Comparison of ENCODE assay signal across 22 cellular contexts in the genomic region with DNA sequence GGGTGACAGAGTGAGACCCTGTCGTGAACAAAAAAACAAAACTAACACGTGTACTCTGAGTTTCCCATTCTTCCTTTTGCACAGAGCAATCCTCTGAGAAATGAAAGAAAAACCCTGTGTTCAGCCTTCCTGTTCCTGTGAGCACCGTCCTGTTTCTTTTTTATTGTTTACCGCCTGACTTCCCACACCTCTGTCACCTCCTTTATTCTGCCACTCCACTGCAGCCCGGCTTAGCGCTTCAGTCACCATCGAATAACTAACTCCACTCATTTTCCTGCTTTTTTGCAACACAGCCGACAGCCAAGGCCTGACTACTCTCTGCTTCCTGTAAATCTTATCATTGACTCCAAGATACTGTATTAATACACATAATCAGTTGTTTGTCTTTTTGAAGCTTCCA. TPM values are rescaled to one million over a fixed set of nuclear protein-coding genes. Genes with fewer than 3 reads are reported as not detected.
DNase-seq lines count a peak whose midpoint lies in the region; ATAC-seq and TF ChIP-seq lines count a peak whose summit lies in the region.
"Had no signal": no experiment of that assay in that cellular context is flagged by ENCODE, and none has a peak within 500 bp of the region (broad histone marks: within the 10 kb centered on the region; RNA-seq: fewer than 3 reads in every experiment).

No MANE protein-coding gene starts in this region.

- no peak overlapping the region for H3K27ac ChIP-seq in BLaER1
- H3K27ac ChIP-seq in RWPE2 (ENCODE audit: poor library complexity, severe bottlenecking) = peak overlapping the region; percentile 100
- H3K27ac ChIP-seq: hepatocyte, spleen had no signal

- no peak for DNase-seq in activated CD4-positive, alpha-beta T cell treated with anti-CD3 and anti-CD28 coated beads for 36 hours
- no peak for DNase-seq in activated CD4-positive, alpha-beta T cell treated with anti-CD3 and anti-CD28 coated beads for 4 hours
- DNase-seq in RWPE2 (ENCODE audit: low spot score) (no peak), endothelial cell (ENCODE audit: low spot score) (no peak), left cardiac atrium (no peak), cerebellum (ENCODE audit: low spot score) (no peak)
- DNase-seq: 8988T; AML-193; foreskin melanocyte; Kasumi-1; NCI-H1092 treated with DMSO at 0.1 percent for 48 hours; NCI-H2029; NCI-H226; nucleus accumbens; spleen; stimulated activated CD4-positive, alpha-beta T cell treated with anti-CD3 and anti-CD28 coated beads, Interleukin-4, amount 100 ng/mL, for 4 hours; T1000 had no signal

- H3K4me1 ChIP-seq in BLaER1 (peaks cover 37% of the 10 kb centered on the region), RWPE2 (ENCODE audit: insufficient read depth, poor library complexity, severe bottlenecking) (peaks cover 44% of the 10 kb centered on the region)

- peak overlapping the region; percentile 8 for H3K4me3 Mint-ChIP-seq in activated CD4-positive, alpha-beta T cell treated with anti-CD3 and anti-CD28 coated beads for 36 hours
- H3K4me3 Mint-ChIP-seq in endothelial cell (ENCODE audit: unreplicated experiment) = peak overlapping the region; percentile 29

- CTCF ChIA-PET in activated CD4-positive, alpha-beta T cell treated with anti-CD3 and anti-CD28 coated beads for 36 hours (lab: Charles Lee) = interaction anchor here (0.7 to 2.2 kb wide), 6 partner anchors 11 to 252 kb away, joined by 3 to 6 read pairs (median 4); no protein-coding TSS in a partner anchor

- peaks cover 19% of the 10 kb centered on the region for H3K4me1 Mint-ChIP-seq in activated CD4-positive, alpha-beta T cell treated with anti-CD3 and anti-CD28 coated beads for 36 hours
- peaks cover 49% of the 10 kb centered on the region for H3K4me1 Mint-ChIP-seq in endothelial cell (ENCODE audit: unreplicated experiment)

- no peak for TF ChIP-seq CTCF in RWPE2 (IDR thresholded peaks at IDR 0.05; ENCODE audit: poor library complexity, severe bottlenecking)
- no peak for TF ChIP-seq CTCF in endothelial cell (IDR thresholded peaks at IDR 0.05; ENCODE audit: unreplicated experiment)

- ATAC-seq in activated CD4-positive, alpha-beta T cell treated with anti-CD3 and anti-CD28 coated beads for 36 hours = no peak
- no peak for ATAC-seq in RWPE2 (ENCODE audit: low read depth)
- no peak for ATAC-seq in GM19324 (IDR thresholded peaks at IDR 0.05; ENCODE audit: low FRiP score, unreplicated experiment)
- no peak for ATAC-seq in left cardiac atrium
- ATAC-seq: activated CD4-positive, CD25-positive, alpha-beta regulatory T cell treated with anti-CD3 and anti-CD28 coated beads, Interleukin-2, amount 50 U/mL, for 24 hours had no signal

- H3K36me3 Mint-ChIP-seq in activated CD4-positive, alpha-beta T cell treated with anti-CD3 and anti-CD28 coated beads for 36 hours (ENCODE audit: low read depth) = no peaks in the 10 kb centered on the region
- H3K36me3 Mint-ChIP-seq in endothelial cell (ENCODE audit: low read depth, unreplicated experiment) = peaks cover 27% of the 10 kb centered on the region

- H3K4me3 ChIP-seq in BLaER1 (no peak overlapping the region), RWPE2 (ENCODE audit: severe bottlenecking) (no peak overlapping the region)
- H3K4me3 ChIP-seq: hepatocyte, lung, spleen had no signal

- H3K27me3 Mint-ChIP-seq in activated CD4-positive, alpha-beta T cell treated with anti-CD3 and anti-CD28 coated beads for 36 hours = no peaks in the 10 kb centered on the region
- peaks cover 20% of the 10 kb centered on the region for H3K27me3 Mint-ChIP-seq in endothelial cell (ENCODE audit: unreplicated experiment)

- peak overlapping the region; percentile 60 for H3K4me2 ChIP-seq in BLaER1
- H3K4me2 ChIP-seq: hepatocyte had no signal

- H3K36me3 ChIP-seq in BLaER1 (no peaks in the 10 kb centered on the region), RWPE2 (ENCODE audit: low read depth) (peaks cover 32% of the 10 kb centered on the region)

- H3K9me3 ChIP-seq in BLaER1 (no peaks in the 10 kb centered on the region), RWPE2 (ENCODE audit: severe bottlenecking) (no peaks in the 10 kb centered on the region)
- H3K9me3 ChIP-seq: spleen had no signal

- H3K9ac ChIP-seq in BLaER1 = 0 out of 2 replicates have a peak overlapping the region, but pooled peaks have one; percentile 3

- intact Hi-C loops in activated CD4-positive, alpha-beta T cell treated with anti-CD3 and anti-CD28 coated beads for 36 hours (cut with DNase I, micrococcal nuclease) = loop anchor here (5.0 to 10.0 kb wide), 4 partner anchors 100 to 792 kb away; partner anchors contain the start of gene TCF7L1 (in 1 of the 2)
- intact Hi-C loops in left cardiac atrium (cut with DNase I) = loop anchor here in 1 of 2 donors (5.0 kb wide), 1 partner anchor 215 kb away; no protein-coding TSS in a partner anchor

- H4K20me1 ChIP-seq in BLaER1 = no peaks in the 10 kb centered on the region

- H3K27ac Mint-ChIP-seq in activated CD4-positive, alpha-beta T cell treated with anti-CD3 and anti-CD28 coated beads for 36 hours = peak overlapping the region; percentile 25
- peak overlapping the region; percentile 79 for H3K27ac Mint-ChIP-seq in endothelial cell (ENCODE audit: unreplicated experiment)

- H3K27me3 ChIP-seq in BLaER1 (no peaks in the 10 kb centered on the region), RWPE2 (ENCODE audit: insufficient read depth, poor library complexity, severe bottlenecking) (no peaks in the 10 kb centered on the region)
- H3K27me3 ChIP-seq: hepatocyte, spleen had no signal

- POLR2A ChIA-PET in activated CD4-positive, alpha-beta T cell treated with anti-CD3 and anti-CD28 coated beads for 36 hours (lab: Charles Lee) = interaction anchor here (0.6 kb wide), 1 partner anchor 230 kb away, joined by 3 read pairs; no protein-coding TSS in a partner anchor

- no peaks in the 10 kb centered on the region for H3K9me3 Mint-ChIP-seq in activated CD4-positive, alpha-beta T cell treated with anti-CD3 and anti-CD28 coated beads for 36 hours (ENCODE audit: low read depth)
- H3K9me3 Mint-ChIP-seq in endothelial cell (ENCODE audit: unreplicated experiment) = no peaks in the 10 kb centered on the region

RNA-seq across cellular contexts. Expression of gene TGOLN2, which starts 40.9 kb away (rescaled TPM):
- total RNA-seq in activated CD4-positive, alpha-beta T cell treated with anti-CD3 and anti-CD28 coated beads for 36 hours = 10 to 100 TPM; 84.0 to 90.4 TPM
- total RNA-seq in endothelial cell (ENCODE audit: unreplicated experiment) (83.1 TPM), left cardiac atrium (10 to 100 TPM; 71.1 to 73.9 TPM), cerebellum (39.5 TPM)
